31 cellular contexts compared by ENCODE assay signal in the genomic region with DNA sequence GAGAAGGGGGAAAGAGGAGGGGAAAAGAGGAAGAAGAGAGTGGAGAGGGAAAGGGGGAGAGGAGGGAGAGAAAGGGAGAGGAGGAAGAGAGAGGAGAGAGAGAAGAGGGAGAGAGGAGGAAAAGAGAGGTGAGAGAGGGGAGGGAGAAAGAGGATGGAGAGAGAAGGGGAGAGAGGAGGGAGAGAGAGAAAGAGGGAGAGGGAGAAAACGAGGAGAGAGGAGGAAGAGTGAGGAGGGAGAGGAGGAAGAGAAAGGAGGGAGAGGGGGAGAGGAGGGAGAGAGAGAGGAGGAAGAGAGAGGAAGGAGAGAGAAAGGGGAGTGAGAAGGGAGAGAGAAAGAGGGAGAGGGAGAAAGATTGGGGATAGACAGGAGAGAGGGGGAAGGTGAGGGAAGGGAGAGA.
DNase-seq lines count a peak whose midpoint lies in the region; ATAC-seq, FAIRE-seq and TF ChIP-seq lines count a peak whose summit lies in the region.
"Had no signal": no experiment of that assay in that cellular context is flagged by ENCODE, and none has a peak within 500 bp of the region (broad histone marks: within the 10 kb centered on the region; RNA-seq: fewer than 3 reads in every experiment).

No MANE protein-coding gene starts in this region.

- H3K27ac ChIP-seq in HepG2 (ENCODE audit: extremely low read length, insufficient read depth, low read length): no peak overlapping the region
- H3K27ac ChIP-seq in right lobe of liver: no peak overlapping the region
- H3K27ac ChIP-seq in HEK293 (ENCODE audit: extremely low read depth, low read depth, low read length): no peak overlapping the region
- no peak overlapping the region for H3K27ac ChIP-seq in esophagus squamous epithelium
- H3K27ac ChIP-seq: 22Rv1; A549; BLaER1; BLaER1 treated with 17β-estradiol and CSF1 and Interleukin-3, amounts not matched to agents 10 nM and 100 nM; C4-2B had no signal

- no peak for TF ChIP-seq EP300 in HepG2 (IDR thresholded peaks at IDR 0.05; ENCODE audit: low read depth in 2 of 2, low read length in 2 of 2)
- no peak for TF ChIP-seq EP300 in HepG2 (CRISPR knock-in tag; IDR thresholded peaks at IDR 0.05; ENCODE audit: borderline replicate concordance)

- BruUV-seq in HepG2 (replicated peaks; lab: Mats Ljungman, UMichigan): no TSS peak

- no peaks in the 10 kb centered on the region for H4K20me1 ChIP-seq in HepG2 (ENCODE audit: insufficient read depth, low read length)
- H4K20me1 ChIP-seq: BLaER1; BLaER1 treated with 17β-estradiol and CSF1 and Interleukin-3, amounts not matched to agents 10 nM and 100 nM had no signal

- FAIRE-seq in HepG2 (lab: Jason Lieb, UNC): no peak
- FAIRE-seq: A204.1, A549, D721Med had no signal

- H3K4me2 ChIP-seq in HepG2 (ENCODE audit: low read depth, low read length): no peak overlapping the region
- H3K4me2 ChIP-seq: A549, BLaER1 had no signal

- no peak for TF ChIP-seq POLR2A in HepG2 (IDR thresholded peaks at IDR 0.05; ENCODE audit: insufficient read depth in 1 of 2, low read depth in 2 of 2, low read length in 2 of 2)
- TF ChIP-seq POLR2A in right lobe of liver (IDR thresholded peaks at IDR 0.05): no peak
- no peak for TF ChIP-seq POLR2A in esophagus squamous epithelium (IDR thresholded peaks at IDR 0.05)

- H3K4me1 ChIP-seq in HepG2 (ENCODE audit: insufficient read depth, low read length) (no peaks in the 10 kb centered on the region), right lobe of liver (no peaks in the 10 kb centered on the region), HEK293 (ENCODE audit: control insufficient read depth, insufficient read depth, low read length) (no peaks in the 10 kb centered on the region), esophagus squamous epithelium (no peaks in the 10 kb centered on the region)
- H3K4me1 ChIP-seq: A549, BE2C, BLaER1, Caco-2 had no signal

- H3K9me3 ChIP-seq in HepG2 (ENCODE audit: low read length) (peaks cover 20% of the 10 kb centered on the region), right lobe of liver (no peaks in the 10 kb centered on the region), HEK293 (ENCODE audit: control insufficient read depth, insufficient read depth, low read depth, low read length) (no peaks in the 10 kb centered on the region), esophagus squamous epithelium (peaks cover 0 to 12% (median 12%) of the 10 kb centered on the region in 3 donors)
- H3K9me3 ChIP-seq: BE2C had no signal

- no peak overlapping the region for H3K4me3 ChIP-seq in HepG2 (replicated peaks in 1 of 3; ENCODE audit: insufficient read depth in 1 of 3, low read depth in 2 of 3, low read length in 3 of 3)
- no peak overlapping the region for H3K4me3 ChIP-seq in right lobe of liver
- H3K4me3 ChIP-seq in HEK293 (ENCODE audit: low read depth, low read length): no peak overlapping the region
- H3K4me3 ChIP-seq in esophagus squamous epithelium: no peak overlapping the region
- H3K4me3 ChIP-seq: A549; BLaER1; BLaER1 treated with 17β-estradiol and CSF1 and Interleukin-3, amounts not matched to agents 10 nM and 100 nM had no signal

- H3K27me3 ChIP-seq in HepG2 (ENCODE audit: control insufficient read depth in 1 of 2, insufficient read depth in 2 of 2, low read length in 2 of 2) (no peaks in the 10 kb centered on the region), right lobe of liver (no peaks in the 10 kb centered on the region), esophagus squamous epithelium (peaks cover 0 to 24% (median 0%) of the 10 kb centered on the region in 4 donors)
- H3K27me3 ChIP-seq: BE2C; BLaER1; BLaER1 treated with 17β-estradiol and CSF1 and Interleukin-3, amounts not matched to agents 10 nM and 100 nM had no signal

- intact Hi-C loops in HepG2 (cut with micrococcal nuclease; ENCODE audit: unreplicated experiment) (no loop called here), right lobe of liver (cut with DNase I) (no loop called here), esophagus squamous epithelium (cut with DNase I) (no loop called here)

- no peaks in the 10 kb centered on the region for H3K79me2 ChIP-seq in HepG2 (ENCODE audit: insufficient read depth, low read length)

- CTCF ChIA-PET in HepG2 (lab: Yijun Ruan, JAX; ENCODE audit: low intra/inter-chr PET ratio, low total read pairs) (no interaction called here), HEK293 (lab: Yijun Ruan, JAX) (interaction anchor here (0.5 kb wide), 1 partner anchor 55 kb away, joined by 3 read pairs; no protein-coding TSS in a partner anchor)

- in situ Hi-C loops in HepG2 (cut with HindIII; ENCODE audit: extremely low pct_ligation_motif_present, low pct_unique_long_range_greater_than_20kb): no loop called here

- H2AFZ ChIP-seq in HepG2 (ENCODE audit: low read length): no peak overlapping the region

- no peaks in the 10 kb centered on the region for H3K36me3 ChIP-seq in HepG2 (replicated peaks in 1 of 2; ENCODE audit: control insufficient read depth in 1 of 2, insufficient read depth in 2 of 2, low read length in 2 of 2)
- H3K36me3 ChIP-seq in right lobe of liver: no peaks in the 10 kb centered on the region
- no peaks in the 10 kb centered on the region for H3K36me3 ChIP-seq in HEK293 (ENCODE audit: control insufficient read depth in 2 of 2, insufficient read depth in 1 of 2, low read length in 2 of 2)
- no peaks in the 10 kb centered on the region for H3K36me3 ChIP-seq in esophagus squamous epithelium
- H3K36me3 ChIP-seq: BE2C; BLaER1; BLaER1 treated with 17β-estradiol and CSF1 and Interleukin-3, amounts not matched to agents 10 nM and 100 nM had no signal

- H3K9ac ChIP-seq in HepG2 (ENCODE audit: insufficient read depth, low read depth, low read length): no peak overlapping the region
- H3K9ac ChIP-seq: BLaER1; BLaER1 treated with 17β-estradiol and CSF1 and Interleukin-3, amounts not matched to agents 10 nM and 100 nM had no signal

- DNase-seq in HepG2 (ENCODE audit: low spot score) (no peak), right lobe of liver (no peak), esophagus squamous epithelium (lab: John Stamatoyannopoulos, UW) (no peak)
- DNase-seq: 8988T; ACHN; AML-193; BE2C; C1 segment of cervical spinal cord; Caco-2; Calu3; CD4-positive, alpha-beta memory T cell; CD4-positive, alpha-beta T cell; CD4-positive, CD25-positive, alpha-beta regulatory T cell; CD8-positive, alpha-beta memory T cell; CD8-positive, alpha-beta T cell; COR-L47; DMS 273 treated with DMSO at 0.1 percent for 48 hours; DMS153; DMS53; DMS79; DMS79 treated with DMSO at 0.1 percent for 48 hours; DND-41; EL had no signal

- WGBS in HepG2 (ENCODE audit: low lambda C conversion rate): 2% methylated on average over 1 of the region's 1 CpG
- WGBS in right lobe of liver (ENCODE audit: insufficient coverage, low coverage, low lambda C conversion rate, missing lambda C conversion rate): 0% methylated on average over 1 of the region's 1 CpG
- 16 to 21% methylated on average over 1 of the region's 1 CpG for WGBS in esophagus squamous epithelium, 2 donors

- no peak for TF ChIP-seq RAD21 in HepG2 (CRISPR knock-in tag; IDR thresholded peaks at IDR 0.05)

- ATAC-seq in HepG2 (no peak), right lobe of liver (no peak)
- ATAC-seq: A549; CD8-positive, alpha-beta T cell had no signal

- TF ChIP-seq CTCF in HepG2 (CRISPR knock-in tag; IDR thresholded peaks at IDR 0.05) (no peak), right lobe of liver (IDR thresholded peaks at IDR 0.05) (no peak), HEK293 (tag by site-specific recombination; IDR thresholded peaks at IDR 0.05) (no peak), esophagus squamous epithelium (IDR thresholded peaks at IDR 0.05) (no peak)

- POLR2A ChIA-PET in HepG2 (lab: Yijun Ruan, JAX) (no interaction called here), HEK293 (lab: Yijun Ruan, JAX) (no interaction called here)

TF ChIP-seq in HepG2, 621 proteins besides CTCF, POLR2A, EP300 and RAD21:
- 0 out of 2 replicates have a peak, but pooled peaks have one; percentile 4 for TF ChIP-seq FOXK2 (IDR thresholded peaks at IDR 0.05)
- TF ChIP-seq ZKSCAN8 (CRISPR knock-in tag; IDR thresholded peaks at IDR 0.05; ENCODE audit: borderline replicate concordance): no peak

TF ChIP-seq in HEK293, 187 proteins besides CTCF, POLR2A, EP300 and RAD21 (continues in another document):
- TF ChIP-seq, protein P1, sequence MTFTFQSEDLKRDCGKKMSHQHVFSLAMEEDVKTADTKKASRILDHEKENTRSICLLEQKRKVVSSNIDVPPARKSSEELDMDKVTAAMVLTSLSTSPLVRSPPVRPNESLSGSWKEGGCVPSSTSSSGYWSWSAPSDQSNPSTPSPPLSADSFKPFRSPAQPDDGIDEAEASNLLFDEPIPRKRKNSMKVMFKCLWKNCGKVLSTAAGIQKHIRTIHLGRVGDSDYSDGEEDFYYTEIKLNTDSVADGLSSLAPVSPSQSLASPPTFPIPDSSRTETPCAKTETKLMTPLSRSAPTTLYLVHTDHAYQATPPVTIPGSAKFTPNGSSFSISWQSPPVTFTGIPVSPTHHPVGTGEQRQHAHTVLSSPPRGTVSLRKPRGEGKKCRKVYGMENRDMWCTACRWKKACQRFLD (tag by site-specific recombination; IDR thresholded peaks at IDR 0.05): no peak
- TF ChIP-seq ZNF302 (tag by site-specific recombination; IDR thresholded peaks at IDR 0.05; ENCODE audit: low read depth): no peak
- 0 out of 2 replicates have a peak, but pooled peaks have one; percentile 43 for TF ChIP-seq ZNF596 (tag by site-specific recombination; IDR thresholded peaks at IDR 0.05)
- TF ChIP-seq PRDM1 (tag by site-specific recombination; IDR thresholded peaks at IDR 0.05): peak; percentile 97
- TF ChIP-seq ZNF623 (tag by site-specific recombination; IDR thresholded peaks at IDR 0.05): no peak
- TF ChIP-seq RBAK (tag by site-specific recombination; IDR thresholded peaks at IDR 0.05): no peak
- TF ChIP-seq ZSCAN23 (tag by site-specific recombination; IDR thresholded peaks at IDR 0.05): no peak
- TF ChIP-seq PATZ1 (tag by site-specific recombination; IDR thresholded peaks at IDR 0.05): no peak
